1 cellular context compared by ENCODE assay signal in genomic region chr10:124138883-124139348, GRCh38.
TF ChIP-seq lines count a peak whose summit lies in the region.

No MANE protein-coding gene starts in this region.

TF ChIP-seq in SK-N-SH treated with all-trans-retinoic acid at 6 μM for 48 hours, 23 proteins besides CTCF, POLR2A, EP300 and RAD21 (continued from another document):
- TF ChIP-seq PATZ1 (CRISPR knock-in tag; IDR thresholded peaks at IDR 0.05; ENCODE audit: borderline replicate concordance) (no peak), TOX (CRISPR knock-in tag; IDR thresholded peaks at IDR 0.05; ENCODE audit: borderline replicate concordance) (no peak), ZNF70 (CRISPR knock-in tag; IDR thresholded peaks at IDR 0.05) (no peak), ZFP3 (CRISPR knock-in tag; IDR thresholded peaks at IDR 0.05) (no peak)
